In genomic region chr19:50819636-50820035, GRCh38 we compare ENCODE assay signal across 1 cellular context.
TF ChIP-seq lines count a peak whose summit lies in the region.

No MANE protein-coding gene starts in this region.

TF ChIP-seq in K562, 482 proteins besides CTCF, POLR2A, EP300 and RAD21:
- TF ChIP-seq ZNF23 (CRISPR knock-in tag; IDR thresholded peaks at IDR 0.05): no peak
- TF ChIP-seq ZKSCAN8 (CRISPR knock-in tag; IDR thresholded peaks at IDR 0.05): no peak
- TF ChIP-seq ZSCAN29 (IDR thresholded peaks at IDR 0.05): no peak
- TF ChIP-seq HNRNPLL (IDR thresholded peaks at IDR 0.05; ENCODE audit: low read depth, low read length, poor library complexity, severe bottlenecking): no peak
- no peak for TF ChIP-seq NR3C1 (CRISPR knock-in tag; IDR thresholded peaks at IDR 0.05)
- TF ChIP-seq ZNF707 (CRISPR knock-in tag; conservative IDR thresholded peaks at IDR 0.05): no peak
